10 cellular contexts compared by ENCODE assay signal in the genomic region with DNA sequence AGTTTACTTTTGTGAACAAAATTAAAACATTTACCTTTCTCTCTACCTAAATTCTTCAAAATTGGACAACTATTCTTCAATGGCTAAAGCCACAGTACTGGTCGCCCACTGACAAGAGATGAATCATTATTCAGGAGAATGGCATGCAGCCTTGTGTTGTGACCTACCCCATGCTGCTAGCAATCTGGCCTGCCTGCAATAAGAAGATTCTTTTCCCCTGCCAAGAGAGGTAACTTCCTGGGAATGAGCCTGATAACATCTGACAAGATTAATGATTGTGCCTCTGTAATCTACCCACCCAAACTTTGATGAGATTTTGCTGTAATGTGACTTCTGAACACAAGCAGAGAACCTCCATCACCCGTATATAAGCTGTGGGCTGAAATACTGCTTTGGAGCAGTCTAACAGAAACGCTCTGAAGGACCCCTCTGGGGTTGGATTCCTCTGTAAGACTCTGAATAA. TPM values are rescaled to one million over a fixed set of nuclear protein-coding genes. Genes with fewer than 3 reads are reported as not detected.
A peak's percentile ranks its signal among the peaks of the same experiment; 100 is the strongest.
DNase-seq lines count a peak whose midpoint lies in the region; ATAC-seq and TF ChIP-seq lines count a peak whose summit lies in the region.
"Had no signal": no experiment of that assay in that cellular context is flagged by ENCODE, and none has a peak within 500 bp of the region (broad histone marks: within the 10 kb centered on the region; RNA-seq: fewer than 3 reads in every experiment).

No MANE protein-coding gene starts in this region.

- no peak overlapping the region for H3K23ac ChIP-seq in mesenchymal stem cell (ENCODE audit: low read length in 2 of 2)

- ATAC-seq in GM21390 (IDR thresholded peaks at IDR 0.05; ENCODE audit: unreplicated experiment) (no peak), GM21526 (IDR thresholded peaks at IDR 0.05; ENCODE audit: low FRiP score, unreplicated experiment) (no peak), GM18505 (IDR thresholded peaks at IDR 0.05; ENCODE audit: unreplicated experiment) (no peak)

- H3K27me3 ChIP-seq in BJ (ENCODE audit: control insufficient read depth, insufficient read depth, low read length) (0 out of 2 replicates have a peak, but pooled peaks cover 2% of the 10 kb centered on the region), breast epithelium (no peaks in the 10 kb centered on the region), mesenchymal stem cell (ENCODE audit: control insufficient read depth in 1 of 2, insufficient read depth in 1 of 2, low read length in 2 of 2) (no peaks in the 10 kb centered on the region)

- TF ChIP-seq POLR2A in breast epithelium (IDR thresholded peaks at IDR 0.05) (no peak), GM18505 (IDR thresholded peaks at IDR 0.05; ENCODE audit: borderline replicate concordance, extremely low read depth, insufficient read depth, insufficient read length) (no peak)

- no peak overlapping the region for H2BK5ac ChIP-seq in mesenchymal stem cell (ENCODE audit: low read depth, low read length, poor library complexity, severe bottlenecking)

- DNase-seq in BJ (ENCODE audit: low read depth): peak; percentile 24
- peak; percentile 73 for DNase-seq in NCI-H2171 treated with DMSO at 0.1 percent for 48 hours (lab: John Stamatoyannopoulos, UW)
- peak in 1 of 2 donors; percentile 19 for DNase-seq in breast epithelium (ENCODE audit: low spot score in 2 of 2)
- peak; percentile 76 for DNase-seq in mesenchymal stem cell
- no peak for DNase-seq in DMS114 treated with DMSO at 0.1 percent for 48 hours (lab: John Stamatoyannopoulos, UW; ENCODE audit: unreplicated experiment)
- DNase-seq: activated CD4-positive, alpha-beta T cell treated with anti-CD3 and anti-CD28 coated beads for 48 hours; NCI-H526 treated with DMSO at 0.1 percent for 48 hours had no signal

- H2AFZ ChIP-seq in mesenchymal stem cell (ENCODE audit: low read depth, low read length): no peak overlapping the region

- H2BK15ac ChIP-seq in mesenchymal stem cell (ENCODE audit: low read depth, poor library complexity, severe bottlenecking): no peak overlapping the region

- H3K4me1 ChIP-seq in breast epithelium (no peaks in the 10 kb centered on the region), mesenchymal stem cell (ENCODE audit: control insufficient read depth, insufficient read depth, low read depth, low read length) (peaks cover 17% of the 10 kb centered on the region)

- no peak overlapping the region for H3K18ac ChIP-seq in mesenchymal stem cell (ENCODE audit: low read depth in 1 of 2, low read length in 2 of 2)

- no peaks in the 10 kb centered on the region for H3K36me3 ChIP-seq in BJ (ENCODE audit: control insufficient read depth, insufficient read depth, low read length)
- no peaks in the 10 kb centered on the region for H3K36me3 ChIP-seq in breast epithelium
- no peaks in the 10 kb centered on the region for H3K36me3 ChIP-seq in mesenchymal stem cell (ENCODE audit: control insufficient read depth in 1 of 2, insufficient read depth in 2 of 2, low read depth in 1 of 2, low read length in 2 of 2)

- no peak overlapping the region for H2BK12ac ChIP-seq in mesenchymal stem cell (ENCODE audit: low read length in 2 of 2)

- H3K9me3 ChIP-seq in breast epithelium (no peaks in the 10 kb centered on the region), mesenchymal stem cell (ENCODE audit: control insufficient read depth, low read length) (no peaks in the 10 kb centered on the region)

- intact Hi-C loops in breast epithelium (cut with DNase I; ENCODE audit: low total_unique reads): no loop called here

- no peak overlapping the region for H3K4me3 ChIP-seq in BJ (ENCODE audit: low read depth, low read length)
- no peak overlapping the region for H3K4me3 ChIP-seq in breast epithelium
- no peak overlapping the region for H3K4me3 ChIP-seq in mesenchymal stem cell (ENCODE audit: insufficient read depth in 1 of 2, low read depth in 1 of 2, low read length in 2 of 2)

- no peak overlapping the region for H2BK120ac ChIP-seq in mesenchymal stem cell (ENCODE audit: low read depth, low read length)

- no peaks in the 10 kb centered on the region for H3K79me1 ChIP-seq in mesenchymal stem cell (replicated peaks; ENCODE audit: low read length, poor library complexity, severe bottlenecking)

- POLR2A ChIA-PET in BJ (lab: Charles Lee): no interaction called here

- H3K4ac ChIP-seq in mesenchymal stem cell (ENCODE audit: low read depth in 1 of 2, low read length in 2 of 2): no peak overlapping the region

- TF ChIP-seq CTCF in BJ (IDR thresholded peaks at IDR 0.05; ENCODE audit: insufficient read depth, low read depth, low read length) (no peak), breast epithelium (IDR thresholded peaks at IDR 0.05) (no peak)

- CTCF ChIA-PET in BJ (lab: Yijun Ruan, JAX): interaction anchor here (0.9 kb wide), 1 partner anchor 143 kb away, joined by 3 read pairs; no protein-coding TSS in a partner anchor

- no peak overlapping the region for H3K4me2 ChIP-seq in mesenchymal stem cell (ENCODE audit: low read length, poor library complexity, severe bottlenecking)

- WGBS in mesenchymal stem cell: 0% methylated on average over 1 of the region's 3 CpGs

- H3K9ac ChIP-seq in mesenchymal stem cell (ENCODE audit: low read length): no peak overlapping the region

- H3K27ac ChIP-seq in breast epithelium: peak overlapping the region; percentile 16 to 35
- H3K27ac ChIP-seq in mesenchymal stem cell (ENCODE audit: low read length, poor library complexity, severe bottlenecking): peak overlapping the region; percentile 66

- H4K91ac ChIP-seq in mesenchymal stem cell (ENCODE audit: low read length): no peak overlapping the region

- H2AK5ac ChIP-seq in mesenchymal stem cell (ENCODE audit: low read length, severe bottlenecking): no peak overlapping the region

- no peak overlapping the region for H3K14ac ChIP-seq in mesenchymal stem cell (ENCODE audit: low read length in 2 of 2)

- H4K8ac ChIP-seq in mesenchymal stem cell (ENCODE audit: low read length): no peak overlapping the region

RNA-seq across cellular contexts. Expression of gene ST3GAL5, which starts 47.0 kb away (rescaled TPM):
- polyA plus RNA-seq in BJ (2011; rRNA removed): 16.0 and 19.7 TPM in 2 replicates
- polyA minus RNA-seq in BJ (2011; rRNA and poly(A)+ RNA removed): 9.9 and 10.0 TPM in 2 replicates
- 10 to 100 TPM; 20.8 to 52.5 (median 29.5) TPM for total RNA-seq in breast epithelium
- polyA plus RNA-seq in mesenchymal stem cell (2013, experiment 1 of 2): 135 TPM
- 140 TPM for polyA plus RNA-seq in mesenchymal stem cell (2013, experiment 2 of 2)
